Comparison of ENCODE assay signal across 9 cellular contexts in the genomic region with DNA sequence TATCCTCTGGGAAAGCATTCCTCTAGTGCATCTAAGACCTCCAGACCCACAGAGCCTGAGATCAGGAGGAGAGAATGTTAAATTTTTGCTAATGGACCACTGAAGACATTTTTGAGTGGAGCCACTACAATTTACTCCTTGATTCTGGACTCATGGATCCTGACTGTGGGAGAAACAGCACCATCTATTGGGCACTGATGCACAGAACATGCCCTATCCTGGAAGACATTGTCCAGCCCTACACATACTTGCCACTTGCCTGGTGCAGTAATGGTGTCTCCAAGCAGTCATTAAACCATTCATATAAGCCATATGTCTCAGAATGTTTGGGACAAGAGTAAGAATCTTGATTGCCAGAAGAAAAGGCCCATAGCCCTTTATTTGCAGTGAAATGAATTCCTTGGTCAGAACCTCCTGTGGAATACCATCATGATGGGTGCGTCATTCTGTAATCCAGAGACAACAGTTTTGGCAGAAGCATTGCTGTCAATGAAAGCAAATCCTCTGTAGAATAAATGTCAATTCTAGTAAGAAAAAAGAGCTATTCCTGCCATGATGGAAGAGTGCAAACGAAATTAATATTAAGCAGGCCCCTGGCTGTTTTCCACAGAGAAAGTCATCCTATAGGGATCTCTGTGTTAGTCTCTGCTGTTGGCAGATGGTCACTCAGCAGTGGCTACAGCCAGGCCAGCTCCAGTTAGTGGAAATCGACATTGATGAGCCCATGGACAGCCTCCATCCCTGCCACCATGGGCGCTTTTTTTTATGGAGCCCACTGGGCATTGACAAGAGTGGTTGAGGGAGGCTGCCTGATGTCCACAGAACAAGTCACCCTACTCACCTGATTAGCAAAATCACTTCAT. TPM values are rescaled to one million over a fixed set of nuclear protein-coding genes. Genes with fewer than 3 reads are reported as not detected.
DNase-seq lines count a peak whose midpoint lies in the region; ATAC-seq, FAIRE-seq and TF ChIP-seq lines count a peak whose summit lies in the region.
"Had no signal": no experiment of that assay in that cellular context is flagged by ENCODE, and none has a peak within 500 bp of the region (broad histone marks: within the 10 kb centered on the region; RNA-seq: fewer than 3 reads in every experiment).

No MANE protein-coding gene starts in this region.

- in situ Hi-C loops in Panc1 (cut with HindIII; ENCODE audit: low pct_unique_long_range_greater_than_20kb, low sequenced_read_pairs) = no loop called here
- in situ Hi-C loops in HepG2 (cut with HindIII; ENCODE audit: extremely low pct_ligation_motif_present, low pct_unique_long_range_greater_than_20kb) = no loop called here

- H3K4me3 ChIP-seq in Panc1 (ENCODE audit: low read depth in 2 of 2, low read length in 2 of 2) (no peak overlapping the region), choroid plexus epithelial cell (ENCODE audit: low read depth, low read length) (no peak overlapping the region), HepG2 (replicated peaks in 1 of 3; ENCODE audit: insufficient read depth in 1 of 3, low read depth in 2 of 3, low read length in 3 of 3) (no peak overlapping the region)

- TF ChIP-seq RAD21 in HepG2 (CRISPR knock-in tag; IDR thresholded peaks at IDR 0.05) = no peak

- peak; percentile 68 for TF ChIP-seq CTCF in Panc1 (IDR thresholded peaks at IDR 0.05)
- peak; percentile 87 for TF ChIP-seq CTCF in choroid plexus epithelial cell (conservative IDR thresholded peaks at IDR 0.05; ENCODE audit: low read depth, low read length)
- peak; percentile 78 for TF ChIP-seq CTCF in HepG2 (CRISPR knock-in tag; IDR thresholded peaks at IDR 0.05)
- no peak for TF ChIP-seq CTCF in omental fat pad (IDR thresholded peaks at IDR 0.05)

- peak; percentile 93 for FAIRE-seq in HepG2 (lab: Jason Lieb, UNC)

- CTCF ChIA-PET in Panc1 (lab: Charles Lee) (no interaction called here), HepG2 (lab: Yijun Ruan, JAX; ENCODE audit: low intra/inter-chr PET ratio, low total read pairs) (interaction anchor here (0.8 to 1.9 kb wide), 2 partner anchors 13 to 101 kb away, joined by 3 to 4 read pairs; no protein-coding TSS in a partner anchor)

- TF ChIP-seq EP300 in HepG2 (IDR thresholded peaks at IDR 0.05; ENCODE audit: low read depth in 2 of 2, low read length in 2 of 2) (no peak), HepG2 (CRISPR knock-in tag; IDR thresholded peaks at IDR 0.05; ENCODE audit: borderline replicate concordance) (no peak)

- intact Hi-C loops in Panc1 (cut with micrococcal nuclease; ENCODE audit: unreplicated experiment) (no loop called here), HepG2 (cut with micrococcal nuclease; ENCODE audit: unreplicated experiment) (no loop called here)

- no peak overlapping the region for H3K9ac ChIP-seq in HepG2 (ENCODE audit: insufficient read depth, low read depth, low read length)

- POLR2A ChIA-PET in Panc1 (lab: Charles Lee) (no interaction called here), HepG2 (lab: Yijun Ruan, JAX) (no interaction called here)

- no peaks in the 10 kb centered on the region for H3K9me3 ChIP-seq in Panc1 (ENCODE audit: control insufficient read depth, insufficient read depth, low read depth, low read length)
- no peaks in the 10 kb centered on the region for H3K9me3 ChIP-seq in HepG2 (ENCODE audit: low read length)

- H3K4me1 ChIP-seq in Panc1 (ENCODE audit: control insufficient read depth, insufficient read depth, low read length) (no peaks in the 10 kb centered on the region), HepG2 (ENCODE audit: insufficient read depth, low read length) (peaks cover 1% of the 10 kb centered on the region)

- WGBS in HepG2 (ENCODE audit: low lambda C conversion rate) = 25% methylated on average over 4 of the region's 4 CpGs

- H3K27ac ChIP-seq in Panc1 (ENCODE audit: low read length) (no peak overlapping the region), HepG2 (ENCODE audit: extremely low read length, insufficient read depth, low read length) (no peak overlapping the region)

- DNase-seq in COLO829 (ENCODE audit: low spot score) (peak; percentile 65), H4 (ENCODE audit: low spot score) (peak; percentile 31), Panc1 (ENCODE audit: low read depth, low spot score) (peak; percentile 33), choroid plexus epithelial cell (ENCODE audit: low read depth) (peak; percentile 84), HepG2 (ENCODE audit: low spot score) (peak; percentile 43), ureter (ENCODE audit: low spot score) (peak; percentile 56), omental fat pad (ENCODE audit: low spot score) (no peak)

- no peak overlapping the region for H2AFZ ChIP-seq in HepG2 (ENCODE audit: low read length)

- H3K36me3 ChIP-seq in Panc1 (ENCODE audit: control insufficient read depth, insufficient read depth, low read length) (no peaks in the 10 kb centered on the region), HepG2 (replicated peaks in 1 of 2; ENCODE audit: control insufficient read depth in 1 of 2, insufficient read depth in 2 of 2, low read length in 2 of 2) (no peaks in the 10 kb centered on the region)

- no peak for TF ChIP-seq POLR2A in HepG2 (IDR thresholded peaks at IDR 0.05; ENCODE audit: insufficient read depth in 1 of 2, low read depth in 2 of 2, low read length in 2 of 2)

- H3K27me3 ChIP-seq in Panc1 (ENCODE audit: control insufficient read depth, insufficient read depth, low read length) (no peaks in the 10 kb centered on the region), HepG2 (ENCODE audit: control insufficient read depth in 1 of 2, insufficient read depth in 2 of 2, low read length in 2 of 2) (peaks cover 0 to 3% of the 10 kb centered on the region in 2 experiments; a peak in 2 of 5 replicates)

- no peaks in the 10 kb centered on the region for H3K79me2 ChIP-seq in HepG2 (ENCODE audit: insufficient read depth, low read length)

- no peak overlapping the region for H3K4me2 ChIP-seq in HepG2 (ENCODE audit: low read depth, low read length)

- no TSS peak for BruUV-seq in Panc1 (replicated peaks; lab: Mats Ljungman, UMichigan)
- no TSS peak for BruUV-seq in HepG2 (replicated peaks; lab: Mats Ljungman, UMichigan)

- H4K20me1 ChIP-seq in HepG2 (ENCODE audit: insufficient read depth, low read length) = no peaks in the 10 kb centered on the region; the same call in 1 of the 2 replicates

- peak; percentile 90 for ATAC-seq in Panc1
- ATAC-seq in HepG2 = peak; percentile 84
- no peak for ATAC-seq in omental fat pad (ENCODE audit: low FRiP score)
- no peak for ATAC-seq in GM21526 (IDR thresholded peaks at IDR 0.05; ENCODE audit: low FRiP score, unreplicated experiment)

TF ChIP-seq in HepG2, 621 proteins besides CTCF, POLR2A, EP300 and RAD21 (continues in another document):
- TF ChIP-seq NR2F6 (IDR thresholded peaks at IDR 0.05) (no peak), NR2F6 (CRISPR knock-in tag; IDR thresholded peaks at IDR 0.05) (no peak), KAT7 (CRISPR knock-in tag; IDR thresholded peaks at IDR 0.05; ENCODE audit: borderline replicate concordance) (no peak), SMAD1 (CRISPR knock-in tag; IDR thresholded peaks at IDR 0.05; ENCODE audit: borderline replicate concordance, low read depth) (no peak), NONO (IDR thresholded peaks at IDR 0.05) (no peak), NONO (CRISPR knock-in tag; conservative IDR thresholded peaks at IDR 0.05) (no peak), TCF7L2 (IDR thresholded peaks at IDR 0.05; ENCODE audit: low read depth, low read length) (no peak), NR2C2 (CRISPR knock-in tag; IDR thresholded peaks at IDR 0.05; ENCODE audit: borderline replicate concordance) (no peak), TEAD3 (CRISPR knock-in tag; optimal IDR thresholded peaks at IDR 0.05; ENCODE audit: borderline replicate concordance) (peak; percentile 14), SP4 (CRISPR knock-in tag; IDR thresholded peaks at IDR 0.05) (no peak), SMC3 (IDR thresholded peaks at IDR 0.05; ENCODE audit: low read length) (peak; percentile 61)

RNA-seq across cellular contexts. Expression of a gene that starts 43.5 kb away (rescaled TPM):
- total RNA-seq in H4 (2014; rRNA removed; shearing (Covaris generic)) = not detected in 2 replicates
- total RNA-seq in Panc1 (2021; ENCODE audit: unreplicated experiment) (not detected), HepG2 (2016; rRNA removed; fragmentation: Illumina TruSeq; extraction: Trizol) (not detected in 2 replicates), ureter (not detected), omental fat pad (not detected)
- not detected for polyA plus RNA-seq in Panc1 (2012; ENCODE audit: insufficient read length)
- not detected in 2 replicates for total RNA-seq in HepG2 (2016; cell fraction: cytosol; rRNA removed; fragmentation: Illumina TruSeq; extraction: Trizol; ENCODE audit: low read depth)
- total RNA-seq in HepG2 (2016; cell fraction: insoluble cytoplasmic fraction; rRNA removed; fragmentation: Illumina TruSeq; extraction: Trizol) = not detected in 2 replicates
- total RNA-seq in HepG2 (2016; cell fraction: membrane; rRNA removed; fragmentation: Illumina TruSeq; extraction: Trizol) = not detected in 2 replicates
- not detected in 2 replicates for total RNA-seq in HepG2 (2016; cell fraction: nucleus; rRNA removed; fragmentation: Illumina TruSeq; extraction: Trizol)
- not detected in 2 replicates for polyA plus RNA-seq in HepG2 (2011; rRNA removed)
- polyA plus RNA-seq in HepG2 (2011; cell fraction: cytosol; rRNA removed) = 0.06 and 0.07 TPM in 2 replicates
- polyA plus RNA-seq in HepG2 (2011; cell fraction: nucleus; rRNA removed) = 0.43 TPM in 1 of 2 replicates, not detected in the other
- not detected in 2 replicates for polyA plus RNA-seq in HepG2 (2012)
- not detected in 2 replicates for polyA plus RNA-seq in HepG2 (2016; cell fraction: cytosol; fragmentation: Illumina TruSeq; extraction: Trizol; ENCODE audit: low read depth)
- polyA plus RNA-seq in HepG2 (2016; cell fraction: insoluble cytoplasmic fraction; fragmentation: Illumina TruSeq; extraction: Trizol; ENCODE audit: low read depth) = not detected in 2 replicates
- polyA plus RNA-seq in HepG2 (2016; cell fraction: membrane; fragmentation: Illumina TruSeq; extraction: Trizol; ENCODE audit: low read depth) = not detected in 2 replicates
- not detected in 2 replicates for polyA plus RNA-seq in HepG2 (2016; cell fraction: nucleus; fragmentation: Illumina TruSeq; extraction: Trizol; ENCODE audit: insufficient read depth, low read depth)
- not detected in 2 replicates for polyA minus RNA-seq in HepG2 (2011; rRNA and poly(A)+ RNA removed; ENCODE audit: low replicate concordance)
- not detected in 2 replicates for polyA minus RNA-seq in HepG2 (2011; cell fraction: cytosol; rRNA and poly(A)+ RNA removed)
- polyA minus RNA-seq in HepG2 (2011; cell fraction: nucleus; rRNA and poly(A)+ RNA removed) = not detected in 2 replicates
- total RNA-seq: natural killer cell treated with Interleukin-12 subunit alpha and Interleukin-12 subunit beta and Interleukin-15 and Interleukin-18, amount 100 ng/mL, for 72 hours had no signal

Comparison
In these comparisons a context has a peak if more than half of its experiments do, and no peak if none do; other contexts are left out.
1. ATAC-seq: peak in Panc1 (single experiment) and HepG2 (single experiment); none in omental fat pad (single experiment) and GM21526 (single experiment).
2. CTCF ChIP-seq: peak in Panc1 (single experiment), choroid plexus epithelial cell (single experiment) and HepG2 (single experiment); none in omental fat pad (0 of 3).